ENCODE assay signal across 1 cellular context in genomic region chr7:825386-825785, GRCh38.
TF ChIP-seq lines count a peak whose summit lies in the region.

No MANE protein-coding gene starts in this region.

TF ChIP-seq in GM23338, 12 proteins besides CTCF, POLR2A, EP300 and RAD21 (continued from another document):
- no peak for TF ChIP-seq POLR2AphosphoS5 (IDR thresholded peaks at IDR 0.05; ENCODE audit: low read depth)
- no peak for TF ChIP-seq REST (IDR thresholded peaks at IDR 0.05; ENCODE audit: unreplicated experiment)
- TF ChIP-seq NANOG (IDR thresholded peaks at IDR 0.05; ENCODE audit: borderline replicate concordance), result no peak
- no peak for TF ChIP-seq CREB1 (CRISPR knock-in tag; IDR thresholded peaks at IDR 0.05; ENCODE audit: low read depth)
- no peak for TF ChIP-seq ETS1 (IDR thresholded peaks at IDR 0.05)
- no peak for TF ChIP-seq EZH2 (IDR thresholded peaks at IDR 0.05; ENCODE audit: low read depth, unreplicated experiment)
- no peak for TF ChIP-seq ZNF114 (CRISPR knock-in tag; IDR thresholded peaks at IDR 0.05)
- no peak for TF ChIP-seq JUNB (IDR thresholded peaks at IDR 0.05; ENCODE audit: unreplicated experiment)
